ENCODE assay signal across 8 cellular contexts in the genomic region with DNA sequence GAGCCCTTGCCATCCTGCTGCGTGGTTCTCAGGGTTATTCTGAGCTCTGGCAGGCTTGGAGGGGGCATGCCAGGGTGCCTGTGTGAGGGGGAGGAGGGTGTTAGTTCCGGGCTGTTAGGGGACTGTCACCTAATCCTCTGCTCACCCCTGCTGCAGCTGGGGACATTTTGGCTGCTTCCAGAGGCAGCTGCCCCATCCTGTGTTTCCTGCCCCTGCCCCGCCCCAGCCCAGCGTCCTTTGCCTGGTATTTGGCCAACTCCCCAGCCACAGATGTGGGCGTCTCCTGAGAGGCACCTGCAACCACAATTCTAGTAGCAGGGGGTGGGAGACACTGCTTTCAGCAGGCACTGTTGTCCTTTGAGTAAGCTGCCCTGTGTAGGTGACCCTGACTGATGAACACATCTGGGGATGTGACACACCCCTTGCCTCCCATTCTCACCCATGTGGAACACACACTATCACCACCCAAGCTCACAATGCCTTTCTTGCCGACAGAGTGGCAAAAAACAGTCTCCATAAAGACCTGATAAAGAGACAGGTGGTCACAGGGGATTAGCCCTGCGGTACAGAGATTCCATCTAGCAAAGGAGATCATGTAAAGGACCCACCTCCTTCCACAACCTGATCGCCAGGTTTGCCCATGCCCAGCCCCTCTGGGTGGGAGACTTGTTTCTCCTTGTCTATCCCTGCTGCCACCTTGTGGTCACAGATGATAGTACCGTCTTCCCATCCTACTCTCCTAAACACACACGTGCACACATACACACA. TPM values are rescaled to one million over a fixed set of nuclear protein-coding genes. Genes with fewer than 3 reads are reported as not detected.
DNase-seq lines count a peak whose midpoint lies in the region; ATAC-seq and TF ChIP-seq lines count a peak whose summit lies in the region.

TSS of gene CHRNE (minus strand) at position 48 of the 768 bp plus-strand sequence. CDS start at position 13, 35 bp downstream.

- H3K4me3 Mint-ChIP-seq in GM23338 = no peak within 1 kb of the TSS; the same call in 2 of the 3 replicates
- peak within 1 kb of the TSS; percentile 30 for H3K4me3 Mint-ChIP-seq in activated CD4-positive, alpha-beta T cell treated with anti-CD3 and anti-CD28 coated beads, Interleukin-2, amount 10 ng/mL, durations not matched to agents 24 days and 14 days

- TF ChIP-seq CTCF in AG10803 (conservative IDR thresholded peaks at IDR 0.05; ENCODE audit: low read length) (peak; percentile 81), GM23338 (conservative IDR thresholded peaks at IDR 0.05; ENCODE audit: low read depth in 2 of 2) (peak; percentile 82 to 92), right lobe of liver (IDR thresholded peaks at IDR 0.05) (peak; percentile 70 to 84 (median 76))

- H3K27me3 Mint-ChIP-seq in GM23338 (ENCODE audit: insufficient read depth, low read depth, poor library complexity) = peaks cover 25% of the 10 kb centered on the region
- H3K27me3 Mint-ChIP-seq in activated CD4-positive, alpha-beta T cell treated with anti-CD3 and anti-CD28 coated beads, Interleukin-2, amount 10 ng/mL, durations not matched to agents 24 days and 14 days = peaks cover 6% of the 10 kb centered on the region

- H3K27ac ChIP-seq in GM23338 (ENCODE audit: low read depth) (no peak within 1 kb of the TSS), cingulate gyrus (ENCODE audit: low read depth, low read length) (peak within 1 kb of the TSS; percentile 93), right lobe of liver (peak within 1 kb of the TSS in 2 of 3 donors; percentile 43 to 75)

- peaks cover 35% of the 10 kb centered on the region for H3F3A ChIP-seq in GM23338 (replicated peaks; ENCODE audit: low read depth)

- no peaks in the 10 kb centered on the region for H3K79me2 ChIP-seq in GM23338 (replicated peaks; ENCODE audit: insufficient read depth)

- no peaks in the 10 kb centered on the region for H3K36me3 Mint-ChIP-seq in GM23338 (ENCODE audit: low read depth)
- H3K36me3 Mint-ChIP-seq in activated CD4-positive, alpha-beta T cell treated with anti-CD3 and anti-CD28 coated beads, Interleukin-2, amount 10 ng/mL, durations not matched to agents 24 days and 14 days (ENCODE audit: low read depth) = no peaks in the 10 kb centered on the region

- H3K4me3 ChIP-seq in AG10803 (ENCODE audit: low read length) (no peak within 1 kb of the TSS), GM23338 (no peak within 1 kb of the TSS), right lobe of liver (peak within 1 kb of the TSS in 1 of 3 donors; percentile 27)

- intact Hi-C loops in activated CD4-positive, alpha-beta T cell treated with anti-CD3 and anti-CD28 coated beads, Interleukin-2, amount 10 ng/mL, durations not matched to agents 24 days and 14 days (cut with micrococcal nuclease) = loop anchor here (2.0 to 5.0 kb wide), 3 partner anchors 38 to 336 kb away; partner anchors contain the start of genes GLTPD2, RNF167 and SLC25A11
- intact Hi-C loops in right lobe of liver (cut with DNase I) = loop anchor here in 1 of 2 donors (5.0 kb wide), 1 partner anchor 159 kb away; no protein-coding TSS in a partner anchor

- no peak within 1 kb of the TSS for H3K4me2 ChIP-seq in GM23338

- no peaks in the 10 kb centered on the region for H3K9me3 Mint-ChIP-seq in GM23338
- H3K9me3 Mint-ChIP-seq in activated CD4-positive, alpha-beta T cell treated with anti-CD3 and anti-CD28 coated beads, Interleukin-2, amount 10 ng/mL, durations not matched to agents 24 days and 14 days = no peaks in the 10 kb centered on the region

- no peak for TF ChIP-seq POLR2A in right lobe of liver (IDR thresholded peaks at IDR 0.05)

- peak; percentile 68 for DNase-seq in AG10803 (ENCODE audit: low read depth)
- peak; percentile 96 for DNase-seq in GM23338 (ENCODE audit: low spot score)
- peak; percentile 59 for DNase-seq in NCI-H510A (lab: John Stamatoyannopoulos, UW)
- DNase-seq in activated CD4-positive, alpha-beta T cell treated with anti-CD3 and anti-CD28 coated beads, Interleukin-2, amount 10 ng/mL, durations not matched to agents 24 days and 14 days = peak; percentile 93
- peak; percentile 60 to 83 (median 68) for DNase-seq in right lobe of liver
- peak in 2 of 3 donors; percentile 39 to 52 for DNase-seq in stimulated activated CD4-positive, alpha-beta T cell treated with anti-CD3 and anti-CD28 coated beads, TNF-alpha, amount 100 ng/mL, for 1 hour (ENCODE audit: low read depth in 3 of 3, low spot score in 1 of 3)

- peak; percentile 15 for ATAC-seq in GM23338
- ATAC-seq in right lobe of liver = peak; percentile 45 to 57 (median 47)
- ATAC-seq in HG03175 (IDR thresholded peaks at IDR 0.05; ENCODE audit: unreplicated experiment) = no peak

- no peaks in the 10 kb centered on the region for H3K9me3 ChIP-seq in right lobe of liver

- no peak within 1 kb of the TSS for H2AFZ ChIP-seq in GM23338

- no peaks in the 10 kb centered on the region for H3K9me2 ChIP-seq in GM23338 (ENCODE audit: insufficient read depth)

- H3K27ac Mint-ChIP-seq in GM23338 = no peak within 1 kb of the TSS
- H3K27ac Mint-ChIP-seq in activated CD4-positive, alpha-beta T cell treated with anti-CD3 and anti-CD28 coated beads, Interleukin-2, amount 10 ng/mL, durations not matched to agents 24 days and 14 days = peak within 1 kb of the TSS; percentile 30

- no peaks in the 10 kb centered on the region for H3K36me3 ChIP-seq in GM23338 (ENCODE audit: insufficient read depth)
- H3K36me3 ChIP-seq in right lobe of liver = no peaks in the 10 kb centered on the region

- H3K27me3 ChIP-seq in GM23338 (ENCODE audit: insufficient read depth) (peaks cover 9% of the 10 kb centered on the region), right lobe of liver (no peaks in the 10 kb centered on the region)

- H3K4me1 ChIP-seq in GM23338 (ENCODE audit: insufficient read depth) = 0 out of 2 replicates have a peak, but pooled peaks cover 3% of the 10 kb centered on the region
- peaks cover 0 to 23% (median 12%) of the 10 kb centered on the region in 4 donors for H3K4me1 ChIP-seq in right lobe of liver

- no peaks in the 10 kb centered on the region for H4K20me1 ChIP-seq in GM23338 (replicated peaks; ENCODE audit: insufficient read depth)

- H3K4me1 Mint-ChIP-seq in GM23338 = peaks cover 15% of the 10 kb centered on the region
- peaks cover 26% of the 10 kb centered on the region for H3K4me1 Mint-ChIP-seq in activated CD4-positive, alpha-beta T cell treated with anti-CD3 and anti-CD28 coated beads, Interleukin-2, amount 10 ng/mL, durations not matched to agents 24 days and 14 days

- 13% methylated on average over 6 of the region's 10 CpGs for WGBS in right lobe of liver (ENCODE audit: insufficient coverage, low coverage, low lambda C conversion rate, missing lambda C conversion rate)

TF ChIP-seq in GM23338, 12 proteins besides CTCF, POLR2A, EP300 and RAD21:
- TF ChIP-seq CREB1 (CRISPR knock-in tag; IDR thresholded peaks at IDR 0.05; ENCODE audit: low read depth) = 0 out of 2 replicates have a peak, but pooled peaks have one; percentile 11
- TF ChIP-seq POLR2AphosphoS5 (IDR thresholded peaks at IDR 0.05; ENCODE audit: low read depth) = no peak

RNA-seq across cellular contexts. Expression of gene CHRNE, which starts in this region (rescaled TPM):
- total RNA-seq in GM23338 (2014; rRNA removed; shearing (Covaris generic)) = 0.23 and 1.2 TPM in 2 replicates
- polyA plus RNA-seq in GM23338 (2016; fragmentation: Nextera tagmentation; extraction: Ambion mirVana) = 0.24 and 0.50 TPM in 2 replicates
- 0.42 and 0.64 TPM in 2 replicates for total RNA-seq in activated CD4-positive, alpha-beta T cell treated with anti-CD3 and anti-CD28 coated beads, Interleukin-2, amount 10 ng/mL, durations not matched to agents 24 days and 14 days
- 1 to 10 TPM; 1.4 to 2.9 (median 2.0) TPM for total RNA-seq in right lobe of liver

Comparison
In these comparisons a context has a peak if more than half of its experiments do, and no peak if none do; other contexts are left out.
1. Peak in DNase-seq in activated CD4-positive, alpha-beta T cell treated with anti-CD3 and anti-CD28 coated beads, Interleukin-2, amount 10 ng/mL, durations not matched to agents 24 days and 14 days; RNA of the gene not detected or under 1 TPM.
2. DNase-seq: peak in every context shown above with its lines; median percentile 96 in GM23338; 93 in activated CD4-positive, alpha-beta T cell treated with anti-CD3 and anti-CD28 coated beads, Interleukin-2, amount 10 ng/mL, durations not matched to agents 24 days and 14 days; 68 in AG10803; 68 in right lobe of liver; 59 in NCI-H510A; 46 in stimulated activated CD4-positive, alpha-beta T cell treated with anti-CD3 and anti-CD28 coated beads, TNF-alpha, amount 100 ng/mL, for 1 hour.